In genomic region chr21:46344219-46344915, GRCh38 we compare ENCODE assay signal across 15 cellular contexts. TPM values are rescaled to one million over a fixed set of nuclear protein-coding genes. Genes with fewer than 3 reads are reported as not detected.
DNase-seq lines count a peak whose midpoint lies in the region; ATAC-seq and TF ChIP-seq lines count a peak whose summit lies in the region.
"Had no signal": no experiment of that assay in that cellular context is flagged by ENCODE, and none has a peak within 500 bp of the region (broad histone marks: within the 10 kb centered on the region; RNA-seq: fewer than 3 reads in every experiment).

No MANE protein-coding gene starts in this region.

- H3K14ac ChIP-seq in H9 (ENCODE audit: insufficient read depth, low read length): no peak overlapping the region

- in situ Hi-C loops in G401 (cut with HindIII; ENCODE audit: low sequenced_read_pairs): no loop called here

- no peak for DNase-seq in H9
- no peak for DNase-seq in endodermal cell
- peak; percentile 18 for DNase-seq in osteoblast (ENCODE audit: insufficient read length, low spot score, missing footprints)
- no peak for DNase-seq in G401 (ENCODE audit: low spot score)
- no peak for DNase-seq in activated naive CD4-positive, alpha-beta T cell treated with Interleukin-2 at 50 U/mL for 16 hours
- DNase-seq: Calu3; CD8-positive, alpha-beta T cell; DMS53; DND-41; EL; HCEC 1CT had no signal

- H3K9ac ChIP-seq in H9 (ENCODE audit: extremely low read depth, insufficient read length, low read length) (no peak overlapping the region), endodermal cell (ENCODE audit: extremely low read depth, low read length, poor library complexity, severe bottlenecking) (no peak overlapping the region)
- H3K9ac ChIP-seq: BLaER1 treated with 17β-estradiol and CSF1 and Interleukin-3, amounts not matched to agents 10 nM and 100 nM had no signal

- TF ChIP-seq CTCF in H9 (conservative IDR thresholded peaks at IDR 0.05): no peak
- TF ChIP-seq CTCF in endodermal cell (conservative IDR thresholded peaks at IDR 0.05): no peak
- no peak for TF ChIP-seq CTCF in osteoblast (IDR thresholded peaks at IDR 0.05; ENCODE audit: extremely low read depth, low read depth, low read length)

- no peak overlapping the region for H2BK15ac ChIP-seq in H9 (ENCODE audit: low read depth, low read length)

- H2BK20ac ChIP-seq in H9 (ENCODE audit: low read depth, low read length, poor library complexity, severe bottlenecking): no peak overlapping the region

- H3K36me3 ChIP-seq in endodermal cell (ENCODE audit: control insufficient read depth, insufficient read depth, low read length) (peaks cover 58% of the 10 kb centered on the region), osteoblast (ENCODE audit: insufficient read depth, low read length) (peaks cover 41% of the 10 kb centered on the region)

- no peak for ATAC-seq in HG02870 (IDR thresholded peaks at IDR 0.05; ENCODE audit: unreplicated experiment)
- ATAC-seq: CD8-positive, alpha-beta T cell had no signal

- no peak overlapping the region for H3T11ph ChIP-seq in H9 (ENCODE audit: low read length)

- no peak overlapping the region for H3K18ac ChIP-seq in H9 (ENCODE audit: insufficient read length, low read depth, low read length)

- H3K27me3 ChIP-seq in H9 (ENCODE audit: insufficient read depth, low read length) (no peaks in the 10 kb centered on the region), endodermal cell (ENCODE audit: control insufficient read depth, insufficient read depth, low read length, poor library complexity, severe bottlenecking) (no peaks in the 10 kb centered on the region), osteoblast (ENCODE audit: insufficient read depth, low read length) (no peaks in the 10 kb centered on the region)
- H3K27me3 ChIP-seq: BLaER1 treated with 17β-estradiol and CSF1 and Interleukin-3, amounts not matched to agents 10 nM and 100 nM had no signal

- H3K4me1 ChIP-seq in H9 (ENCODE audit: insufficient read depth, low read length) (no peaks in the 10 kb centered on the region), endodermal cell (ENCODE audit: control insufficient read depth, insufficient read depth, low read length) (no peaks in the 10 kb centered on the region), osteoblast (ENCODE audit: insufficient read depth, low read length) (peaks cover 5% of the 10 kb centered on the region)

- H2AFZ ChIP-seq in H9 (ENCODE audit: low read length) (no peak overlapping the region), osteoblast (ENCODE audit: low read length) (no peak overlapping the region)

- H3K27ac Mint-ChIP-seq in H9 (peak overlapping the region in 2 of 3 experiments; percentile 68 to 73; a peak in 2 of 7 replicates), endodermal cell (peak overlapping the region; percentile 48)
- H3K27ac Mint-ChIP-seq: B cell; CD8-positive, alpha-beta T cell had no signal

- H3K23ac ChIP-seq in H9 (ENCODE audit: insufficient read length, low read depth, low read length): no peak overlapping the region

- H3K23me2 ChIP-seq in H9 (ENCODE audit: insufficient read length, low read depth, low read length, poor library complexity, severe bottlenecking): no peaks in the 10 kb centered on the region

- H3K79me2 ChIP-seq in H9 (ENCODE audit: insufficient read depth, low read length): no peaks in the 10 kb centered on the region
- H3K79me2 ChIP-seq in osteoblast (ENCODE audit: insufficient read depth, low read length): peaks cover 36% of the 10 kb centered on the region

- no peaks in the 10 kb centered on the region for H3K9me3 ChIP-seq in H9 (ENCODE audit: control insufficient read depth, low read depth, low read length)
- H3K9me3 ChIP-seq in endodermal cell (ENCODE audit: control insufficient read depth, low read length): no peaks in the 10 kb centered on the region
- H3K9me3 ChIP-seq in osteoblast (ENCODE audit: low read depth, low read length): no peaks in the 10 kb centered on the region

- H3K9me3 Mint-ChIP-seq in H9 (no peaks in the 10 kb centered on the region; a peak in 1 of 5 replicates), endodermal cell (no peaks in the 10 kb centered on the region)
- H3K9me3 Mint-ChIP-seq: CD8-positive, alpha-beta T cell had no signal

- no peak overlapping the region for H3K56ac ChIP-seq in H9 (ENCODE audit: insufficient read length, low read depth, low read length)

- WGBS in H9 (ENCODE audit: extremely low coverage, insufficient read length, low lambda C conversion rate): no CpG with 5 or more reads among the region's 20 CpGs
- WGBS in endodermal cell (ENCODE audit: insufficient coverage in 1 of 2, insufficient read length in 1 of 2), 2 experiments: 90 to 94% methylated on average over 18 to 20 of the region's 20 CpGs

- no peak overlapping the region for H4K5ac ChIP-seq in H9 (ENCODE audit: insufficient read length, low read depth, low read length)

- H2AK5ac ChIP-seq in H9 (ENCODE audit: insufficient read length, low read length): no peak overlapping the region

- H3K27me3 Mint-ChIP-seq in H9 (ENCODE audit: low read depth): no peaks in the 10 kb centered on the region
- H3K27me3 Mint-ChIP-seq in endodermal cell (ENCODE audit: insufficient read depth): no peaks in the 10 kb centered on the region
- H3K27me3 Mint-ChIP-seq: B cell had no signal

- H3K79me1 ChIP-seq in H9 (ENCODE audit: insufficient read depth, low read depth, low read length, poor library complexity, severe bottlenecking): peaks cover 7% of the 10 kb centered on the region

- no peaks in the 10 kb centered on the region for H4K20me1 ChIP-seq in H9 (ENCODE audit: control insufficient read depth, insufficient read depth, insufficient read length)
- H4K20me1 ChIP-seq in osteoblast (ENCODE audit: insufficient read depth, low read length): peaks cover 4% of the 10 kb centered on the region

- no peak overlapping the region for H2BK120ac ChIP-seq in H9 (ENCODE audit: low read depth, low read length, poor library complexity, severe bottlenecking)

- no peak overlapping the region for H2BK12ac ChIP-seq in H9 (ENCODE audit: insufficient read length, low read depth, low read length)

- H3K27ac ChIP-seq in H9 (ENCODE audit: insufficient read length, low read depth, low read length) (no peak overlapping the region), endodermal cell (ENCODE audit: low read depth, low read length) (no peak overlapping the region), osteoblast (ENCODE audit: low read depth, low read length) (no peak overlapping the region)
- H3K27ac ChIP-seq: BLaER1 treated with 17β-estradiol and CSF1 and Interleukin-3, amounts not matched to agents 10 nM and 100 nM; HL-60 had no signal

- H3K4me2 ChIP-seq in H9 (ENCODE audit: insufficient read depth, insufficient read length, low read length) (no peak overlapping the region), osteoblast (ENCODE audit: insufficient read depth, low read length) (no peak overlapping the region)
- H3K4me2 ChIP-seq: BLaER1 treated with 17β-estradiol and CSF1 and Interleukin-3, amounts not matched to agents 10 nM and 100 nM had no signal

- no peak overlapping the region for H2BK5ac ChIP-seq in H9 (ENCODE audit: insufficient read length, low read length)

- H3K4ac ChIP-seq in H9 (ENCODE audit: low read depth, low read length): no peak overlapping the region

- H4K91ac ChIP-seq in H9 (ENCODE audit: insufficient read length, low read depth, low read length): no peak overlapping the region

- H3K4me3 Mint-ChIP-seq in H9 (no peak overlapping the region), endodermal cell (no peak overlapping the region)
- H3K4me3 Mint-ChIP-seq: B cell; CD8-positive, alpha-beta T cell had no signal

- H3K4me3 ChIP-seq in endodermal cell (ENCODE audit: low read length) (no peak overlapping the region), osteoblast (ENCODE audit: insufficient read depth, low read length) (no peak overlapping the region)
- H3K4me3 ChIP-seq: BLaER1 treated with 17β-estradiol and CSF1 and Interleukin-3, amounts not matched to agents 10 nM and 100 nM had no signal

- H3K36me3 Mint-ChIP-seq in H9 (ENCODE audit: insufficient read depth in 1 of 3, low read depth in 3 of 3): peaks cover 24 to 67% (median 59%) of the 10 kb centered on the region in 3 experiments
- peaks cover 84% of the 10 kb centered on the region for H3K36me3 Mint-ChIP-seq in endodermal cell (ENCODE audit: low read depth)

- no peak overlapping the region for H4K8ac ChIP-seq in H9 (replicated peaks; ENCODE audit: insufficient read length, low read depth, low read length)

- H3K4me1 Mint-ChIP-seq in H9 (no peaks in the 10 kb centered on the region), endodermal cell (no peaks in the 10 kb centered on the region)
- H3K4me1 Mint-ChIP-seq: B cell had no signal

RNA-seq across cellular contexts. Expression of gene PCNT, which starts 20.4 kb away (rescaled TPM):
- total RNA-seq in H9 (2021) (39.6 and 40.6 TPM in 2 replicates), endodermal cell (10 to 100 TPM; 40.1 to 40.7 TPM), osteoblast (19.2 and 23.0 TPM in 2 replicates)
- 32.9 TPM for polyA plus RNA-seq in endodermal cell (2013, experiment 1 of 2)
- 28.4 TPM for polyA plus RNA-seq in endodermal cell (2013, experiment 2 of 2)
- 14.3 and 33.5 TPM in 2 replicates for total RNA-seq in G401 (2014; rRNA removed; shearing (Covaris generic))

RNA-seq across cellular contexts. Expression of gene C21orf58, which starts 20.7 kb away (rescaled TPM):
- 17.2 and 19.1 TPM in 2 replicates for total RNA-seq in H9 (2021)
- total RNA-seq in endodermal cell: 10 to 100 TPM; 19.6 to 37.4 TPM
- polyA plus RNA-seq in endodermal cell (2013, experiment 1 of 2): 24.1 TPM
- 26.2 TPM for polyA plus RNA-seq in endodermal cell (2013, experiment 2 of 2)
- total RNA-seq in osteoblast: 2.2 and 3.2 TPM in 2 replicates
- total RNA-seq in G401 (2014; rRNA removed; shearing (Covaris generic)): 7.9 and 8.2 TPM in 2 replicates

RNA-seq across cellular contexts. Expression of gene YBEY, which starts 58.2 kb away (rescaled TPM):
- 26.2 and 26.5 TPM in 2 replicates for total RNA-seq in H9 (2021)
- 10 to 100 TPM; 19.6 to 23.3 TPM for total RNA-seq in endodermal cell
- 40.0 TPM for polyA plus RNA-seq in endodermal cell (2013, experiment 1 of 2)
- polyA plus RNA-seq in endodermal cell (2013, experiment 2 of 2): 28.0 TPM
- total RNA-seq in osteoblast: 12.4 and 18.8 TPM in 2 replicates
- 29.0 and 52.6 TPM in 2 replicates for total RNA-seq in G401 (2014; rRNA removed; shearing (Covaris generic))

RNA-seq across cellular contexts. Expression of gene MCM3AP, which starts 59.0 kb away (rescaled TPM):
- total RNA-seq in H9 (2021) (113 and 124 TPM in 2 replicates), endodermal cell (100 to 1,000 TPM; 120 to 161 TPM), osteoblast (63.6 and 64.8 TPM in 2 replicates)
- 84.8 TPM for polyA plus RNA-seq in endodermal cell (2013, experiment 1 of 2)
- 76.7 TPM for polyA plus RNA-seq in endodermal cell (2013, experiment 2 of 2)
- total RNA-seq in G401 (2014; rRNA removed; shearing (Covaris generic)): 102 and 127 TPM in 2 replicates
